In the genomic region with DNA sequence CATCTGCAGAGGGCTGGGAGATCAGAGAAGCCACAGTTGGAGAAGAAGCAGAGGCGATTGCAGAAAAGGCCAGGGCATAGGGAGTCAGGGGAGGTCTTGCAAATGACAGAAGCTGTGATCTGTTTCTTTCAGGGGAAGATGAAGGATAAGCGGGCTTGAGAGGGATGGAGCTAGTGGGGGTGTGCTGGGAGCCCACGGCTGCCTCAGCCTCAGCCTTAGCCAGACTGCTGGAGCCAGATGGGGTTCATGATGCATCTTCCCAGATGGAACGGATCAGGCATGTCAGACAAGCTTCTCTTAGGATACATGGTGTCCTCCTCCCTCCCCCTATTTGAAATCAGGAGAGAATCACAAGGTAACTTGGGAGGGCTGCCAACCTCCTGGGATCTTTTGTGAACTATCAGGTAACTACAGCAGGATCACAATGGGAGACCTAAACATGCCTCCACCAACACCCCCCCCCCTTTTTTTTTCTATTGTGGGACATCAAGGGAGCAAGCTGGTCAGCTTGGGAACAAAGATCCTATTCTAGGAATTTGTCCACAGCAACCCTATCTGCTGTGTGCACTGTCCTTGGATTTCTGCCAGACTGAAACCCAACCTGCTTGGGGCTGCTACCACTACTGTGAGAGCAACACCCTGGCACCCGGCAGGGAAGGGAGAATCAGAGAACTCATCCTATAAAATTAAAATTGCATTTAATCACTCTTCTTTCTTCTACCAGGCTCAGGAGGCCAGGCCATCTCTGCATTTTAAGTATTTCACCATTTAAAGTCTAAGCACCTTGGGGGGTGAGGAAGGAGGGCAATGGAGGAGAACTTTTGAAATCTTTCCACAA, we compare ENCODE assay signal across 8 cellular contexts. TPM values are rescaled to one million over a fixed set of nuclear protein-coding genes. Genes with fewer than 3 reads are reported as not detected.
A peak's percentile ranks its signal among the peaks of the same experiment; 100 is the strongest.
DNase-seq lines count a peak whose midpoint lies in the region; ATAC-seq and TF ChIP-seq lines count a peak whose summit lies in the region.

No MANE protein-coding gene starts in this region.

- H3K27me3 Mint-ChIP-seq in endodermal cell (ENCODE audit: insufficient read depth) (peaks cover 1% of the 10 kb centered on the region), neural progenitor cell (ENCODE audit: insufficient read depth, low read depth) (no peaks in the 10 kb centered on the region)
- peaks cover 6 to 18% of the 10 kb centered on the region in 2 donors for H3K27me3 Mint-ChIP-seq in natural killer cell treated with Interleukin-12 subunit alpha and Interleukin-12 subunit beta and Interleukin-15 and Interleukin-18, amount 100 ng/mL, for 72 hours
- peaks cover 6 to 13% (median 9%) of the 10 kb centered on the region in 5 donors for H3K27me3 Mint-ChIP-seq in naive thymus-derived CD8-positive, alpha-beta T cell

- peaks cover 11% of the 10 kb centered on the region for H3F3A ChIP-seq in neural progenitor cell (ENCODE audit: low read depth)
- H3F3A ChIP-seq in MM.1S (ENCODE audit: insufficient read depth, low read length): no peaks in the 10 kb centered on the region

- H3K4me2 ChIP-seq in neural progenitor cell: peak overlapping the region; percentile 16
- no peak overlapping the region for H3K4me2 ChIP-seq in MM.1S (ENCODE audit: low read depth, low read length)

- H3K79me2 ChIP-seq in neural progenitor cell (ENCODE audit: low read depth): no peaks in the 10 kb centered on the region
- H3K79me2 ChIP-seq in MM.1S (ENCODE audit: low read length): no peaks in the 10 kb centered on the region

- WGBS in endodermal cell (ENCODE audit: insufficient coverage in 1 of 2, insufficient read length in 1 of 2), 2 experiments: 81 to 90% methylated on average over 2 to 5 of the region's 5 CpGs

- H3K9me3 Mint-ChIP-seq in endodermal cell (no peaks in the 10 kb centered on the region), neural progenitor cell (no peaks in the 10 kb centered on the region)
- H3K9me3 Mint-ChIP-seq in natural killer cell treated with Interleukin-12 subunit alpha and Interleukin-12 subunit beta and Interleukin-15 and Interleukin-18, amount 100 ng/mL, for 72 hours: no peaks in the 10 kb centered on the region
- H3K9me3 Mint-ChIP-seq in naive thymus-derived CD8-positive, alpha-beta T cell: no peaks in the 10 kb centered on the region

- H3K27ac Mint-ChIP-seq in endodermal cell (peak overlapping the region; percentile 61), neural progenitor cell (no peak overlapping the region)
- H3K27ac Mint-ChIP-seq in natural killer cell treated with Interleukin-12 subunit alpha and Interleukin-12 subunit beta and Interleukin-15 and Interleukin-18, amount 100 ng/mL, for 72 hours: no peak overlapping the region
- no peak overlapping the region for H3K27ac Mint-ChIP-seq in naive thymus-derived CD8-positive, alpha-beta T cell

- H3K36me3 Mint-ChIP-seq in endodermal cell (ENCODE audit: low read depth) (no peaks in the 10 kb centered on the region), neural progenitor cell (peaks cover 5% of the 10 kb centered on the region)
- H3K36me3 Mint-ChIP-seq in natural killer cell treated with Interleukin-12 subunit alpha and Interleukin-12 subunit beta and Interleukin-15 and Interleukin-18, amount 100 ng/mL, for 72 hours: no peaks in the 10 kb centered on the region
- no peaks in the 10 kb centered on the region for H3K36me3 Mint-ChIP-seq in naive thymus-derived CD8-positive, alpha-beta T cell

- H3K4me1 ChIP-seq in endodermal cell (ENCODE audit: control insufficient read depth, insufficient read depth, low read length) (peaks cover 14% of the 10 kb centered on the region), neural progenitor cell (peaks cover 31% of the 10 kb centered on the region), MM.1S (ENCODE audit: low read length) (no peaks in the 10 kb centered on the region)

- no peaks in the 10 kb centered on the region for H3K9me2 ChIP-seq in MM.1S (replicated peaks; ENCODE audit: insufficient read depth, low read length)

- no peaks in the 10 kb centered on the region for H3K9me3 ChIP-seq in endodermal cell (ENCODE audit: control insufficient read depth, low read length)
- no peaks in the 10 kb centered on the region for H3K9me3 ChIP-seq in neural progenitor cell (ENCODE audit: low read depth)
- H3K9me3 ChIP-seq in MM.1S (replicated peaks; ENCODE audit: insufficient read depth, low read length): no peaks in the 10 kb centered on the region

- H3K4me3 Mint-ChIP-seq in endodermal cell: peak overlapping the region; percentile 5
- H3K4me3 Mint-ChIP-seq in neural progenitor cell: no peak overlapping the region
- no peak overlapping the region for H3K4me3 Mint-ChIP-seq in natural killer cell treated with Interleukin-12 subunit alpha and Interleukin-12 subunit beta and Interleukin-15 and Interleukin-18, amount 100 ng/mL, for 72 hours
- no peak overlapping the region for H3K4me3 Mint-ChIP-seq in naive thymus-derived CD8-positive, alpha-beta T cell

- peaks cover 42% of the 10 kb centered on the region for H3K4me1 Mint-ChIP-seq in endodermal cell
- peaks cover 48% of the 10 kb centered on the region for H3K4me1 Mint-ChIP-seq in neural progenitor cell
- H3K4me1 Mint-ChIP-seq in natural killer cell treated with Interleukin-12 subunit alpha and Interleukin-12 subunit beta and Interleukin-15 and Interleukin-18, amount 100 ng/mL, for 72 hours (ENCODE audit: low read depth in 2 of 2): no peaks in the 10 kb centered on the region
- H3K4me1 Mint-ChIP-seq in naive thymus-derived CD8-positive, alpha-beta T cell: no peaks in the 10 kb centered on the region

- no peak overlapping the region for H3K9ac ChIP-seq in endodermal cell (ENCODE audit: extremely low read depth, low read length, poor library complexity, severe bottlenecking)
- no peak overlapping the region for H3K9ac ChIP-seq in neural progenitor cell
- H3K9ac ChIP-seq in MM.1S (ENCODE audit: low read length): no peak overlapping the region

- TF ChIP-seq CTCF in endodermal cell (conservative IDR thresholded peaks at IDR 0.05): no peak
- TF ChIP-seq CTCF in neural progenitor cell (IDR thresholded peaks at IDR 0.05): no peak
- no peak for TF ChIP-seq CTCF in MM.1S (IDR thresholded peaks at IDR 0.05; ENCODE audit: low read length)

- DNase-seq in G401 (ENCODE audit: low spot score) (peak; percentile 61), NCI-H510A (lab: John Stamatoyannopoulos, UW) (peak; percentile 46), endodermal cell (peak; percentile 66), neural progenitor cell (ENCODE audit: low spot score) (peak; percentile 12), MM.1S (no peak)
- DNase-seq in natural killer cell treated with Interleukin-12 subunit alpha and Interleukin-12 subunit beta and Interleukin-15 and Interleukin-18, amount 100 ng/mL, for 72 hours (ENCODE audit: low spot score): no peak
- no peak for DNase-seq in naive thymus-derived CD8-positive, alpha-beta T cell

- no peak overlapping the region for H2AFZ ChIP-seq in neural progenitor cell (replicated peaks)
- H2AFZ ChIP-seq in MM.1S (ENCODE audit: low read length): no peak overlapping the region

- H3K27ac ChIP-seq in endodermal cell (ENCODE audit: low read depth, low read length) (no peak overlapping the region), neural progenitor cell (no peak overlapping the region), MM.1S (ENCODE audit: low read length) (no peak overlapping the region)

- in situ Hi-C loops in G401 (cut with HindIII; ENCODE audit: low sequenced_read_pairs): no loop called here

- POLR2A ChIA-PET in naive thymus-derived CD8-positive, alpha-beta T cell (lab: Charles Lee): no interaction called here

- no peaks in the 10 kb centered on the region for H4K20me1 ChIP-seq in neural progenitor cell (ENCODE audit: low read depth)
- H4K20me1 ChIP-seq in MM.1S (ENCODE audit: insufficient read depth, low read length): no peaks in the 10 kb centered on the region

- H3K36me3 ChIP-seq in endodermal cell (ENCODE audit: control insufficient read depth, insufficient read depth, low read length) (no peaks in the 10 kb centered on the region), neural progenitor cell (no peaks in the 10 kb centered on the region), MM.1S (replicated peaks; ENCODE audit: insufficient read depth, low read length) (no peaks in the 10 kb centered on the region)

- no peaks in the 10 kb centered on the region for H3K27me3 ChIP-seq in endodermal cell (ENCODE audit: control insufficient read depth, insufficient read depth, low read length, poor library complexity, severe bottlenecking)
- no peaks in the 10 kb centered on the region for H3K27me3 ChIP-seq in neural progenitor cell
- H3K27me3 ChIP-seq in MM.1S (replicated peaks; ENCODE audit: insufficient read depth, low read length): no peaks in the 10 kb centered on the region

- ATAC-seq in natural killer cell treated with Interleukin-12 subunit alpha and Interleukin-12 subunit beta and Interleukin-15 and Interleukin-18, amount 100 ng/mL, for 72 hours: no peak
- no peak for ATAC-seq in naive thymus-derived CD8-positive, alpha-beta T cell
- no peak for ATAC-seq in GM18861 (IDR thresholded peaks at IDR 0.05; ENCODE audit: unreplicated experiment)

- H3K4me3 ChIP-seq in endodermal cell (ENCODE audit: low read length): peak overlapping the region; percentile 12
- no peak overlapping the region for H3K4me3 ChIP-seq in neural progenitor cell
- no peak overlapping the region for H3K4me3 ChIP-seq in MM.1S (ENCODE audit: low read length)

RNA-seq across cellular contexts. Expression of a gene that starts 10.7 kb away (rescaled TPM):
- total RNA-seq in G401 (2014; rRNA removed; shearing (Covaris generic)): 15.1 and 20.3 TPM in 2 replicates
- total RNA-seq in endodermal cell (100 to 1,000 TPM; 151 to 235 TPM), neural progenitor cell (ENCODE audit: low replicate concordance) (99.5 and 111 TPM in 2 replicates)
- 164 TPM for polyA plus RNA-seq in endodermal cell (2013, experiment 1 of 2)
- polyA plus RNA-seq in endodermal cell (2013, experiment 2 of 2): 164 TPM
- 100 to 1,000 TPM; 247 to 359 TPM for total RNA-seq in natural killer cell treated with Interleukin-12 subunit alpha and Interleukin-12 subunit beta and Interleukin-15 and Interleukin-18, amount 100 ng/mL, for 72 hours
- total RNA-seq in naive thymus-derived CD8-positive, alpha-beta T cell: 10 to 100 TPM; 69.3 to 75.6 TPM
- polyA plus RNA-seq in naive thymus-derived CD8-positive, alpha-beta T cell: 1 to 10 TPM; 1.7 to 2.0 (median 1.9) TPM

Comparison
In these comparisons a context has a peak if more than half of its experiments do, and no peak if none do; other contexts are left out.
1. DNase-seq: peak in G401 (single experiment), NCI-H510A (single experiment), endodermal cell (single experiment) and neural progenitor cell (single experiment); none in natural killer cell treated with Interleukin-12 subunit alpha and Interleukin-12 subunit beta and Interleukin-15 and Interleukin-18, amount 100 ng/mL, for 72 hours (single experiment), naive thymus-derived CD8-positive, alpha-beta T cell (0 of 10) and MM.1S (single experiment).